In genomic region chr22:44697423-44698179, GRCh38 we compare ENCODE assay signal across 8 cellular contexts. TPM values are rescaled to one million over a fixed set of nuclear protein-coding genes. Genes with fewer than 3 reads are reported as not detected.
A peak's percentile ranks its signal among the peaks of the same experiment; 100 is the strongest.
DNase-seq lines count a peak whose midpoint lies in the region; ATAC-seq, FAIRE-seq and TF ChIP-seq lines count a peak whose summit lies in the region.

No MANE protein-coding gene starts in this region.

- ATAC-seq in CD8-positive, alpha-beta T cell, result peak; percentile 37
- ATAC-seq in Right ventricle myocardium inferior (peak; percentile 58), psoas muscle (peak; percentile 70 to 76 (median 72)), GM18519 (IDR thresholded peaks at IDR 0.05; ENCODE audit: low FRiP score, unreplicated experiment) (no peak)

- CTCF ChIA-PET in CD8-positive, alpha-beta T cell (lab: Charles Lee), result interaction anchor here (0.6 to 4.3 kb wide), 13 partner anchors 9 to 68 kb away, joined by 3 to 112 read pairs (median 5); no protein-coding TSS in a partner anchor
- CTCF ChIA-PET in activated naive CD4-positive, alpha-beta T cell treated with anti-CD3 and anti-CD28 coated beads for 36 hours (lab: Charles Lee), result interaction anchor here (1.0 to 3.7 kb wide), 6 partner anchors 8 to 41 kb away, joined by 3 to 25 read pairs (median 6); no protein-coding TSS in a partner anchor

- H3K4me1 ChIP-seq in CD8-positive, alpha-beta T cell (ENCODE audit: insufficient read depth, low read length), result peaks cover 15% of the 10 kb centered on the region
- no peaks in the 10 kb centered on the region for H3K4me1 ChIP-seq in psoas muscle

- no peak overlapping the region for H3K27ac Mint-ChIP-seq in CD8-positive, alpha-beta T cell
- H3K27ac Mint-ChIP-seq in activated naive CD4-positive, alpha-beta T cell treated with anti-CD3 and anti-CD28 coated beads for 36 hours, result no peak overlapping the region

- peak; percentile 72 to 92 (median 83) for DNase-seq in CD8-positive, alpha-beta T cell
- DNase-seq in HK-2 (ENCODE audit: unreplicated experiment) (peak; percentile 84), SKM-1 (lab: John Stamatoyannopoulos, UW; ENCODE audit: unreplicated experiment) (peak; percentile 10), Right ventricle myocardium inferior (ENCODE audit: missing footprints) (peak; percentile 90), psoas muscle (peak; percentile 81 to 87), urothelium cell line (ENCODE audit: low spot score) (peak; percentile 86)
- peak; percentile 89 for DNase-seq in activated naive CD4-positive, alpha-beta T cell treated with anti-CD3 and anti-CD28 coated beads for 36 hours

- FAIRE-seq in urothelium cell line (lab: Jason Lieb, UNC), result peak; percentile 93

- H3K4me1 Mint-ChIP-seq in CD8-positive, alpha-beta T cell (ENCODE audit: low read depth), result peaks cover 21% of the 10 kb centered on the region
- H3K4me1 Mint-ChIP-seq in activated naive CD4-positive, alpha-beta T cell treated with anti-CD3 and anti-CD28 coated beads for 36 hours (ENCODE audit: low read depth), result peaks cover 4% of the 10 kb centered on the region

- H3K9me3 Mint-ChIP-seq in CD8-positive, alpha-beta T cell, result no peaks in the 10 kb centered on the region
- no peaks in the 10 kb centered on the region for H3K9me3 Mint-ChIP-seq in activated naive CD4-positive, alpha-beta T cell treated with anti-CD3 and anti-CD28 coated beads for 36 hours

- 18 to 28% (median 26%) methylated on average over 22 of the region's 22 CpGs for WGBS in psoas muscle, 3 donors

- H3K27me3 Mint-ChIP-seq in CD8-positive, alpha-beta T cell (ENCODE audit: low read depth), result no peaks in the 10 kb centered on the region
- no peaks in the 10 kb centered on the region for H3K27me3 Mint-ChIP-seq in activated naive CD4-positive, alpha-beta T cell treated with anti-CD3 and anti-CD28 coated beads for 36 hours (ENCODE audit: low read depth)

- H3K36me3 Mint-ChIP-seq in CD8-positive, alpha-beta T cell, result peaks cover 2% of the 10 kb centered on the region
- no peaks in the 10 kb centered on the region for H3K36me3 Mint-ChIP-seq in activated naive CD4-positive, alpha-beta T cell treated with anti-CD3 and anti-CD28 coated beads for 36 hours (ENCODE audit: low read depth)

- H3K4me3 Mint-ChIP-seq in CD8-positive, alpha-beta T cell, result no peak overlapping the region
- H3K4me3 Mint-ChIP-seq in activated naive CD4-positive, alpha-beta T cell treated with anti-CD3 and anti-CD28 coated beads for 36 hours, result no peak overlapping the region

- H3K9me3 ChIP-seq in CD8-positive, alpha-beta T cell (ENCODE audit: low read length), result no peaks in the 10 kb centered on the region
- no peaks in the 10 kb centered on the region for H3K9me3 ChIP-seq in psoas muscle

- H3K27me3 ChIP-seq in CD8-positive, alpha-beta T cell (ENCODE audit: insufficient read depth, low read length), result no peaks in the 10 kb centered on the region
- peaks cover 0 to 27% (median 15%) of the 10 kb centered on the region in 3 donors for H3K27me3 ChIP-seq in psoas muscle (ENCODE audit: insufficient read depth in 3 of 3, low read length in 2 of 3)

- H3K4me3 ChIP-seq in CD8-positive, alpha-beta T cell (ENCODE audit: low read depth, low read length), result no peak overlapping the region
- no peak overlapping the region for H3K4me3 ChIP-seq in psoas muscle

- no peak overlapping the region for H3K27ac ChIP-seq in CD8-positive, alpha-beta T cell (ENCODE audit: low read depth, low read length)
- H3K27ac ChIP-seq in psoas muscle, result no peak overlapping the region

- POLR2A ChIA-PET in CD8-positive, alpha-beta T cell (lab: Charles Lee), result no interaction called here

- no peaks in the 10 kb centered on the region for H3K36me3 ChIP-seq in CD8-positive, alpha-beta T cell (ENCODE audit: insufficient read depth, low read length)
- no peaks in the 10 kb centered on the region for H3K36me3 ChIP-seq in psoas muscle (ENCODE audit: insufficient read depth in 1 of 2, low read depth in 1 of 2)

- intact Hi-C loops in CD8-positive, alpha-beta T cell (cut with DNase I, micrococcal nuclease), result loop anchor here (1.0 to 5.0 kb wide), 3 partner anchors 12 to 400 kb away; no protein-coding TSS in a partner anchor
- intact Hi-C loops in activated naive CD4-positive, alpha-beta T cell treated with anti-CD3 and anti-CD28 coated beads for 36 hours (cut with micrococcal nuclease), result loop anchor here (1.0 kb wide), 1 partner anchor 38 kb away; no protein-coding TSS in a partner anchor
- intact Hi-C loops in Right ventricle myocardium inferior (cut with DNase I), result loop anchor here (1.0 kb wide), 1 partner anchor 38 kb away; no protein-coding TSS in a partner anchor
- intact Hi-C loops in psoas muscle (cut with DNase I), result loop anchor here (1.0 to 2.0 kb wide), 2 partner anchors 37 to 39 kb away; no protein-coding TSS in a partner anchor

- peak; percentile 90 for TF ChIP-seq CTCF in CD8-positive, alpha-beta T cell (IDR thresholded peaks at IDR 0.05)
- peak; percentile 83 for TF ChIP-seq CTCF in psoas muscle (IDR thresholded peaks at IDR 0.05)

RNA-seq across cellular contexts. Expression of gene PRR5, which starts 4.4 kb away (rescaled TPM):
- total RNA-seq in CD8-positive, alpha-beta T cell, result 10 to 100 TPM; 47.6 to 49.3 TPM
- total RNA-seq in activated naive CD4-positive, alpha-beta T cell treated with anti-CD3 and anti-CD28 coated beads for 36 hours, result 10 to 100 TPM in 1 of 2 experiments, 1 to 10 TPM in 1; 7.9 to 10.2 TPM
- total RNA-seq in Right ventricle myocardium inferior (2.9 TPM), psoas muscle (1 to 10 TPM in 3 of 4 donors, under 1 TPM in 1; 0.96 to 2.9 (median 2.5) TPM)
- polyA plus RNA-seq in psoas muscle, result 1 to 10 TPM in 1 of 3 donors, under 1 TPM in 2; 0.48 to 1.6 (median 0.75) TPM

RNA-seq across cellular contexts. Expression of gene ARHGAP8, which starts 54.8 kb away (rescaled TPM):
- total RNA-seq in CD8-positive, alpha-beta T cell, result 10 to 100 TPM; 14.4 to 15.4 TPM
- total RNA-seq in activated naive CD4-positive, alpha-beta T cell treated with anti-CD3 and anti-CD28 coated beads for 36 hours, result 1 to 10 TPM; 1.6 to 2.7 TPM
- total RNA-seq in Right ventricle myocardium inferior (0.16 TPM), psoas muscle (under 1 TPM in 1 of 4 donors, not detected in 3; 0.14 TPM)
- polyA plus RNA-seq in psoas muscle, result not detected

Comparison
In these comparisons a context has a peak if more than half of its experiments do, and no peak if none do; other contexts are left out.
1. DNase-seq: peak in every context shown above with its lines; median percentile 90 in Right ventricle myocardium inferior; 89 in activated naive CD4-positive, alpha-beta T cell treated with anti-CD3 and anti-CD28 coated beads for 36 hours; 86 in urothelium cell line; 84 in HK-2; 84 in psoas muscle; 83 in CD8-positive, alpha-beta T cell; 10 in SKM-1.
2. RNA of gene PRR5, which starts 4.4 kb away (total RNA-seq): 47.6 to 49.3 TPM in CD8-positive, alpha-beta T cell; 7.9 to 10.2 TPM in activated naive CD4-positive, alpha-beta T cell treated with anti-CD3 and anti-CD28 coated beads for 36 hours, 2.9 TPM in Right ventricle myocardium inferior (single experiment) and 0.96 to 2.9 TPM in psoas muscle; every median in the first group is over 4 times any median in the second.
3. RNA of gene ARHGAP8, which starts 54.8 kb away (total RNA-seq): 14.4 to 15.4 TPM in CD8-positive, alpha-beta T cell; 1.6 to 2.7 TPM in activated naive CD4-positive, alpha-beta T cell treated with anti-CD3 and anti-CD28 coated beads for 36 hours, 0.16 TPM in Right ventricle myocardium inferior (single experiment) and 0.14 TPM in psoas muscle; every median in the first group is over 4 times any median in the second.